Comparison of ENCODE assay signal across 1 cellular context in the genomic region with DNA sequence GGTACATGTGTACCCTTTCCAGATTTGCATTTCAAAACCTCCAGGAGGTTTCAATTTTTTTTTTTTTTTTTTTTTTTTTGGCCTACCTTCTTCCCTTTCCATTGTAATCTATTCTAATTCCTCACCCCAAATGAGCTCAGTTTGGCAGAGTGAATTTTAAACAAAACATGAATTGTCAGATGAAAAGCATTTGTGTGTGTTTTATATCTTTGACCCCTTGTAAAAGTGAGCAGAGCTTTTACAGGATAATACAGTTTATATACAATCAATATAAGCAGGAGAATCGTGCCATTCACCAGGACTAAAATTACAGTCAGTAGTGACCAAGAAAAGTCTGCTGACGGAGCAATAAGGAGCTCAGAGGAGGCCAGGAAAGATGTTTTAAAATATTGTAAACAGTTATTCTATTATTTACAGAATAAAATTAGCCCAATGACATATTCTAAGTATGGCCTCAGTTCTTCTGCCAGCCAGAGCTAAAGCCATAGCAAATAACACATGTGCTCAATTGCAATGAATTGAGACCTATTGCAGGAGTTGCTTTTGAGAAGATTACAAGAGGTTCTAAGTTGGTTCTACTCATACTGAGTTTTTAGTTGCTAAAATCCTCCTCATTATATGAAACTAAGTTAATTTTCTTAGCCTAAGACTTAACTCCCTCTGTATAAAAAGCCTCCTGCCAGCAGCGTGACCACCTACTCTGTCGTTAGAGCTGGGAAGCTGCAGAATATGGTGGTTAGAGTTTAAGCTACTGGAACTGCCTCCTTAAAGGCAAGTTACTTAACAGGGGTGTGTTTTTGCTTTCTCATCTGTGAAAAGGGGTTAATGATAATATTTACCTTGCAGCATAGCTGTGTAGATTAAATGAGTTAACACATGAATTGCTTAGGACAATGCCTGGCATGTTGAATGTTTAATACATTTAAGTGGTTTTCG.
TF ChIP-seq lines count a peak whose summit lies in the region.

No MANE protein-coding gene starts in this region.

TF ChIP-seq in GM23338, 12 proteins besides CTCF, POLR2A, EP300 and RAD21:
- TF ChIP-seq ZNF331 (CRISPR knock-in tag; IDR thresholded peaks at IDR 0.05; ENCODE audit: low read depth) (no peak), EZH2 (IDR thresholded peaks at IDR 0.05; ENCODE audit: low read depth, unreplicated experiment) (no peak), ZNF114 (CRISPR knock-in tag; IDR thresholded peaks at IDR 0.05) (no peak), EZH2phosphoT487 (IDR thresholded peaks at IDR 0.05; ENCODE audit: unreplicated experiment) (no peak)
